In genomic region chr1:39102537-39103320, GRCh38 we compare ENCODE assay signal across 8 cellular contexts.
DNase-seq lines count a peak whose midpoint lies in the region; ATAC-seq, FAIRE-seq and TF ChIP-seq lines count a peak whose summit lies in the region.

No MANE protein-coding gene starts in this region.

- FAIRE-seq in GM18507 (lab: Jason Lieb, UNC), result peak; percentile 86

- H3K36me3 ChIP-seq in SJSA1 (peaks cover 13% of the 10 kb centered on the region), kidney epithelial cell (ENCODE audit: control insufficient read depth, insufficient read depth, low read length) (no peaks in the 10 kb centered on the region)

- H3K27me3 ChIP-seq in SJSA1 (replicated peaks) (no peaks in the 10 kb centered on the region), kidney epithelial cell (ENCODE audit: control insufficient read depth, insufficient read depth, low read length) (no peaks in the 10 kb centered on the region)

- ATAC-seq in stimulated activated naive CD8-positive, alpha-beta T cell treated with anti-CD3 and anti-CD28 coated beads, Interleukin-15, Interleukin-2, amounts not matched to agents 100 U/mL and 50 U/mL, for 24 hours, result peak; percentile 26
- no peak for ATAC-seq in HG03139 (IDR thresholded peaks at IDR 0.05; ENCODE audit: unreplicated experiment)

- DNase-seq in Ammon's horn (ENCODE audit: low spot score) (peak; percentile 89), GM18507 (ENCODE audit: extremely low spot score, insufficient read length, low read depth) (peak; percentile 46), NCI-H1105 treated with DMSO at 0.1 percent for 48 hours (lab: John Stamatoyannopoulos, UW) (peak; percentile 91), SJSA1 (ENCODE audit: low read depth in 1 of 2, low spot score in 2 of 2) (peak; percentile 75 to 92), cerebellum (ENCODE audit: low spot score) (peak; percentile 79), kidney epithelial cell (ENCODE audit: low read depth) (no peak)
- peak; percentile 24 for DNase-seq in stimulated activated naive CD8-positive, alpha-beta T cell treated with anti-CD3 and anti-CD28 coated beads, Interleukin-15, Interleukin-2, amounts not matched to agents 100 U/mL and 50 U/mL, for 24 hours

- no peak overlapping the region for H3K4me3 ChIP-seq in SJSA1
- H3K4me3 ChIP-seq in kidney epithelial cell (ENCODE audit: low read depth, low read length), result no peak overlapping the region

- TF ChIP-seq CTCF in kidney epithelial cell (IDR thresholded peaks at IDR 0.05; ENCODE audit: insufficient read depth, low read length, poor library complexity, severe bottlenecking), result peak; percentile 73

- peak overlapping the region; percentile 70 for H3K27ac ChIP-seq in SJSA1

- H3K4me1 ChIP-seq in SJSA1 (replicated peaks), result peaks cover 43% of the 10 kb centered on the region

- no peaks in the 10 kb centered on the region for H3K9me3 ChIP-seq in SJSA1 (replicated peaks)
